ENCODE assay signal across 8 cellular contexts in genomic region chr2:27683390-27684071, GRCh38. TPM values are rescaled to one million over a fixed set of nuclear protein-coding genes. Genes with fewer than 3 reads are reported as not detected.
DNase-seq lines count a peak whose midpoint lies in the region; ATAC-seq and TF ChIP-seq lines count a peak whose summit lies in the region.

No MANE protein-coding gene starts in this region.

- H3K27me3 ChIP-seq in SJSA1 (replicated peaks) (no peaks in the 10 kb centered on the region), parathyroid adenoma (ENCODE audit: control insufficient read depth, insufficient read depth, low read length) (no peaks in the 10 kb centered on the region), tibial nerve (no peaks in the 10 kb centered on the region)

- no peak for TF ChIP-seq EP300 in tibial nerve (IDR thresholded peaks at IDR 0.05)

- in situ Hi-C loops in Caki2 (cut with HindIII; ENCODE audit: low pct_unique_long_range_greater_than_20kb, low sequenced_read_pairs), result no loop called here

- no peak overlapping the region for H2AFZ ChIP-seq in parathyroid adenoma

- peak overlapping the region; percentile 87 for H3K27ac ChIP-seq in SJSA1
- no peak overlapping the region for H3K27ac ChIP-seq in parathyroid adenoma
- H3K27ac ChIP-seq in tibial nerve, result peak overlapping the region in 2 of 4 donors; percentile 26 to 73

- H3K4me1 ChIP-seq in SJSA1 (replicated peaks) (peaks cover 31% of the 10 kb centered on the region), parathyroid adenoma (no peaks in the 10 kb centered on the region), tibial nerve (peaks cover 0 to 15% (median 0%) of the 10 kb centered on the region in 4 donors)

- TF ChIP-seq CTCF in parathyroid adenoma (IDR thresholded peaks at IDR 0.05) (peak; percentile 98), tibial nerve (IDR thresholded peaks at IDR 0.05) (peak; percentile 82 to 94 (median 89))

- TF ChIP-seq POLR2A in tibial nerve (IDR thresholded peaks at IDR 0.05), result no peak

- ATAC-seq in GM21825 (IDR thresholded peaks at IDR 0.05; ENCODE audit: unreplicated experiment), result peak; percentile 74

- DNase-seq in Caki2 (ENCODE audit: low read depth), result peak; percentile 92
- peak; percentile 67 for DNase-seq in NCI-H1048 (lab: John Stamatoyannopoulos, UW)
- peak; percentile 87 to 93 for DNase-seq in SJSA1 (ENCODE audit: low read depth in 1 of 2, low spot score in 2 of 2)
- DNase-seq in activated gamma-delta T cell treated with anti-CD3 and anti-CD28 coated beads, Interleukin-2, amount 50 U/mL, for 16 hours (ENCODE audit: low read depth), result peak; percentile 91
- DNase-seq in germinal center (ENCODE audit: low spot score), result peak; percentile 83
- peak; percentile 59 to 99 for DNase-seq in tibial nerve (ENCODE audit: low spot score in 2 of 2)

- H3K9ac ChIP-seq in parathyroid adenoma, result no peak overlapping the region

- no peaks in the 10 kb centered on the region for H3K9me3 ChIP-seq in SJSA1 (replicated peaks)
- H3K9me3 ChIP-seq in parathyroid adenoma (ENCODE audit: control insufficient read depth, low read length), result no peaks in the 10 kb centered on the region
- H3K9me3 ChIP-seq in tibial nerve, result no peaks in the 10 kb centered on the region

- H3K4me3 ChIP-seq in SJSA1 (no peak overlapping the region), parathyroid adenoma (ENCODE audit: low read depth, low read length) (no peak overlapping the region), tibial nerve (no peak overlapping the region)

- H3K79me2 ChIP-seq in parathyroid adenoma, result no peaks in the 10 kb centered on the region

- H3K36me3 ChIP-seq in SJSA1, result peaks cover 57% of the 10 kb centered on the region
- H3K36me3 ChIP-seq in parathyroid adenoma (ENCODE audit: control insufficient read depth, insufficient read depth, low read length), result no peaks in the 10 kb centered on the region
- peaks cover 2 to 79% (median 7%) of the 10 kb centered on the region in 3 donors for H3K36me3 ChIP-seq in tibial nerve

- 45 to 47% methylated on average over 9 of the region's 9 CpGs for WGBS in tibial nerve, 2 donors

- H3K4me2 ChIP-seq in parathyroid adenoma (ENCODE audit: low read length), result no peak overlapping the region

RNA-seq across cellular contexts. Expression of gene SLC4A1AP, which starts 19.8 kb away (rescaled TPM):
- 27.6 and 37.5 TPM in 2 replicates for total RNA-seq in Caki2 (2014; rRNA removed; shearing (Covaris generic); ENCODE audit: low replicate concordance)
- total RNA-seq in SJSA1 (2014; rRNA removed; shearing (Covaris generic)), result 49.7 and 52.8 TPM in 2 replicates
- total RNA-seq in tibial nerve, result 10 to 100 TPM; 22.9 to 31.2 (median 28.6) TPM

RNA-seq across cellular contexts. Expression of gene SUPT7L, which starts 20.1 kb away (rescaled TPM):
- 17.3 and 24.8 TPM in 2 replicates for total RNA-seq in Caki2 (2014; rRNA removed; shearing (Covaris generic); ENCODE audit: low replicate concordance)
- 21.5 and 23.3 TPM in 2 replicates for total RNA-seq in SJSA1 (2014; rRNA removed; shearing (Covaris generic))
- 10 to 100 TPM; 30.2 to 36.3 (median 33.8) TPM for total RNA-seq in tibial nerve

RNA-seq across cellular contexts. Expression of gene GPN1, which starts 54.7 kb away (rescaled TPM):
- total RNA-seq in Caki2 (2014; rRNA removed; shearing (Covaris generic); ENCODE audit: low replicate concordance), result 47.2 and 58.4 TPM in 2 replicates
- 68.8 and 70.2 TPM in 2 replicates for total RNA-seq in SJSA1 (2014; rRNA removed; shearing (Covaris generic))
- total RNA-seq in tibial nerve, result 10 to 100 TPM; 16.3 to 22.2 (median 19.8) TPM

RNA-seq across cellular contexts. Expression of gene CCDC121, which starts 54.7 kb away (rescaled TPM):
- 3.7 and 6.0 TPM in 2 replicates for total RNA-seq in Caki2 (2014; rRNA removed; shearing (Covaris generic); ENCODE audit: low replicate concordance)
- 2.4 and 2.9 TPM in 2 replicates for total RNA-seq in SJSA1 (2014; rRNA removed; shearing (Covaris generic))
- 1 to 10 TPM; 3.8 to 7.2 (median 4.7) TPM for total RNA-seq in tibial nerve
